Comparison of ENCODE assay signal across 12 cellular contexts in the genomic region with DNA sequence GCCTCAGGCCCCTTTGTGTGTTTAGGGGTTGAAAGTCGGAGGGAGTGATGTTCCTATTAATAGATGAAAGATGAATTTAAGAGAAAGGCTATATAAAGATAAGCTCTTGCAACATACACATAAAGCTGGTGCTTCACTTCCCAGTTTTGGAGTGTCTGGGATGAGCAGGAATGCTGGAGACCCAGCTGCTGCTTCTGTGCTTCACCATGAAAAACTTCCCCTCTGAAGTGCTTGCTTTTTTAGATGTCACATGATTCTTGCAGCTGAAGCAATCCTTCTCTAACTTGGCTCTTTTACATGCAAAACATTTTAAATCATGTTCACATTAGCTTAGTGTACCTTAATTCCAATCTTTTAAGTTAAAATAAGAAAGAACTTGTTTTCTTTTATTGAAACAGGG. TPM values are rescaled to one million over a fixed set of nuclear protein-coding genes. Genes with fewer than 3 reads are reported as not detected.
"Had no signal": no experiment of that assay in that cellular context is flagged by ENCODE, and none has a peak within 500 bp of the region (broad histone marks: within the 10 kb centered on the region; RNA-seq: fewer than 3 reads in every experiment).

No MANE protein-coding gene starts in this region.

- H3K4me1 ChIP-seq: prostate gland had no signal

- DNase-seq: activated CD4-positive, alpha-beta memory T cell treated with anti-CD3 and anti-CD28 coated beads for 36 hours; activated CD4-positive, CD25-positive, alpha-beta regulatory T cell treated with anti-CD3 and anti-CD28 coated beads, Interleukin-2, amount 50 U/mL, for 72 hours; activated effector memory CD4-positive, alpha-beta T cell treated with anti-CD3 and anti-CD28 coated beads, Interleukin-2, amount 50 U/mL, for 16 hours; activated T-cell treated with anti-CD3 and anti-CD28 coated beads, Interleukin-2, amount 50 U/mL, for 4 hours; hippocampal formation; stimulated activated CD4-positive, alpha-beta T cell treated with anti-CD3 and anti-CD28 coated beads, Interleukin-4, amount 100 ng/mL, for 4 hours; stimulated activated naive CD8-positive, alpha-beta T cell treated with anti-CD3 and anti-CD28 coated beads, Interleukin-15, amount 100 ng/mL, for 72 hours; SW 1271 had no signal

- H3K4me3 ChIP-seq: ascending aorta, prostate gland, thoracic aorta had no signal

- H3K9me3 ChIP-seq: ascending aorta, prostate gland, thoracic aorta had no signal

- ATAC-seq: activated naive CD4-positive, alpha-beta T cell treated with anti-CD3 and anti-CD28 coated beads, Interleukin-2, amount 50 U/mL, for 72 hours; activated T-cell treated with anti-CD3 and anti-CD28 coated beads, Interleukin-2, amount 50 U/mL, for 4 hours; stimulated activated naive CD8-positive, alpha-beta T cell treated with anti-CD3 and anti-CD28 coated beads, Interleukin-15, amount 100 ng/mL, for 72 hours had no signal

- H3K27ac ChIP-seq: ascending aorta, prostate gland, thoracic aorta had no signal

- H3K36me3 ChIP-seq: ascending aorta, prostate gland, thoracic aorta had no signal

- H3K27me3 ChIP-seq: ascending aorta had no signal

RNA-seq across cellular contexts. Expression of gene SNCAIP, which starts 19.7 kb away (rescaled TPM):
- total RNA-seq: activated CD4-positive, alpha-beta memory T cell treated with anti-CD3 and anti-CD28 coated beads for 36 hours; activated naive CD4-positive, alpha-beta T cell treated with anti-CD3 and anti-CD28 coated beads, Interleukin-2, amount 50 U/mL, for 72 hours; activated T-cell treated with anti-CD3 and anti-CD28 coated beads, Interleukin-2, amount 50 U/mL, for 4 hours had no signal
